In the genomic region with DNA sequence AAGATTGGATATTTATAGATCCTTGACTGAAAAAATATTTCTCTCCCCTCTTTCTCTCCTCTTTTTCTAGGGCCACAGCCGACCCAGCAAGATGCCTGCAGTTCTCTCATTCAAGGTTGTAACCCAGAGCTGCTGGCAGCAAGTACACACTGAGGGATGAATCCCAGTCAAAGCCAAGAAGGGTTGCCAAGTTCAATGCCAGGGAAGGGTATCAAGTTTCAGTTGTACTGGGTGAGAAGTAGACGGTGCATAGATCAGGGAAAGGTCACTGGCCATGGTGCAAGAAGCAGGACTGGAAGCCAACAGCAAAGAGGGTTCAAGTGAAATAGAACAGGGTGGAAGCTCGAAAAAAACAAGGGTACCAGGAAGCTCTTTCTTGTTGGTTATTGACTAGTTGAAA, we compare ENCODE assay signal across 29 cellular contexts.
DNase-seq lines count a peak whose midpoint lies in the region; ATAC-seq and TF ChIP-seq lines count a peak whose summit lies in the region.
"Had no signal": no experiment of that assay in that cellular context is flagged by ENCODE, and none has a peak within 500 bp of the region (broad histone marks: within the 10 kb centered on the region; RNA-seq: fewer than 3 reads in every experiment).

No MANE protein-coding gene starts in this region.

- no peaks in the 10 kb centered on the region for H3K36me3 ChIP-seq in left ventricle myocardium inferior
- H3K36me3 ChIP-seq: neural progenitor cell, SJCRH30, tibial artery, WERI-Rb-1 had no signal

- H3K27me3 Mint-ChIP-seq in WTC11 (ENCODE audit: low read depth), result no peaks in the 10 kb centered on the region; the same call in none of the 2 replicates

- peaks cover 15% of the 10 kb centered on the region for H3K27me3 ChIP-seq in left ventricle myocardium inferior (ENCODE audit: low read depth)
- H3K27me3 ChIP-seq: neural progenitor cell, SJCRH30 had no signal

- TF ChIP-seq CTCF in left ventricle myocardium inferior (IDR thresholded peaks at IDR 0.05; ENCODE audit: borderline replicate concordance) (no peak), WTC11 (IDR thresholded peaks at IDR 0.05) (no peak)

- CTCF ChIA-PET in WTC11 (lab: Charles Lee), result interaction anchor here (0.6 to 1.5 kb wide), 3 partner anchors 38 to 84 kb away, joined by 3 to 5 read pairs (median 3); no protein-coding TSS in a partner anchor

- H3K4me3 Mint-ChIP-seq in WTC11, result no peak overlapping the region
- H3K4me3 Mint-ChIP-seq: activated T-helper 17 cell treated with anti-CD3 and anti-CD28 coated beads, Interleukin-2, amount 50 U/mL, for 72 hours; neural progenitor cell had no signal

- H3K36me3 Mint-ChIP-seq in WTC11, result no peaks in the 10 kb centered on the region
- H3K36me3 Mint-ChIP-seq: neural progenitor cell had no signal

- ATAC-seq in sciatic nerve (peak; percentile 40), WTC11 (no peak), HG03460 (IDR thresholded peaks at IDR 0.05; ENCODE audit: unreplicated experiment) (no peak)
- ATAC-seq: activated T-helper 17 cell treated with anti-CD3 and anti-CD28 coated beads, Interleukin-2, amount 50 U/mL, for 72 hours had no signal

- DNase-seq in NCI-H2171 treated with DMSO at 0.1 percent for 48 hours (lab: John Stamatoyannopoulos, UW) (peak; percentile 21), NCI-H2171 (lab: John Stamatoyannopoulos, UW) (no peak), NCI-H1092 treated with DMSO at 0.1 percent for 48 hours (lab: John Stamatoyannopoulos, UW) (peak; percentile 51), left ventricle myocardium inferior (no peak), sciatic nerve (ENCODE audit: low spot score) (no peak), WTC11 (ENCODE audit: low spot score) (no peak), GDM1 (lab: John Stamatoyannopoulos, UW) (no peak)
- DNase-seq: 8988T; activated CD4-positive, alpha-beta T cell treated with anti-CD3 and anti-CD28 coated beads for 48 hours; activated naive CD4-positive, alpha-beta T cell treated with anti-CD3 and anti-CD28 coated beads, Interleukin-2, amount 50 U/mL, for 16 hours; amygdala; COR-L47; DMS79 treated with DMSO at 0.1 percent for 48 hours; GF-D8; GM23248; IMR-90; NCI-H1105; NCI-H187 treated with DMSO at 0.1 percent for 48 hours; NCI-H345; NCI-H82; SJCRH30; stimulated activated CD4-positive, alpha-beta T cell treated with anti-CD3 and anti-CD28 coated beads, Interleukin-4, amount 100 ng/mL, for 24 hours; tibial artery; WERI-Rb-1 had no signal

- intact Hi-C loops in left ventricle myocardium inferior (cut with micrococcal nuclease), result no loop called here
- intact Hi-C loops in sciatic nerve (cut with DNase I), result no loop called here

- H3K9me3 ChIP-seq in left ventricle myocardium inferior (replicated peaks), result peaks cover 10% of the 10 kb centered on the region
- H3K9me3 ChIP-seq: SJCRH30, tibial artery had no signal

- peaks cover 17% of the 10 kb centered on the region for H3K9me3 Mint-ChIP-seq in WTC11
- H3K9me3 Mint-ChIP-seq: activated T-helper 17 cell treated with anti-CD3 and anti-CD28 coated beads, Interleukin-2, amount 50 U/mL, for 72 hours had no signal

- POLR2A ChIA-PET in WTC11 (lab: Charles Lee), result no interaction called here

- peaks cover 25% of the 10 kb centered on the region for H3K4me1 Mint-ChIP-seq in WTC11
- H3K4me1 Mint-ChIP-seq: activated T-helper 17 cell treated with anti-CD3 and anti-CD28 coated beads, Interleukin-2, amount 50 U/mL, for 72 hours; neural progenitor cell had no signal

- no peak overlapping the region for H3K27ac Mint-ChIP-seq in WTC11
- H3K27ac Mint-ChIP-seq: activated T-helper 17 cell treated with anti-CD3 and anti-CD28 coated beads, Interleukin-2, amount 50 U/mL, for 72 hours; neural progenitor cell had no signal

- no peak overlapping the region for H3K4me3 ChIP-seq in left ventricle myocardium inferior
- H3K4me3 ChIP-seq: GM23248, neural progenitor cell, SJCRH30, tibial artery had no signal

- H3K27ac ChIP-seq in left ventricle myocardium inferior (replicated peaks), result peak overlapping the region; percentile 34
- H3K27ac ChIP-seq: C4-2B, GM23248, neural progenitor cell, parathyroid adenoma, SJCRH30, tibial artery, WERI-Rb-1 had no signal

- H3K4me1 ChIP-seq in left ventricle myocardium inferior, result peaks cover 13% of the 10 kb centered on the region
- H3K4me1 ChIP-seq: neural progenitor cell, tibial artery had no signal

TF ChIP-seq in WTC11, 78 proteins besides CTCF, POLR2A, EP300 and RAD21:
- TF ChIP-seq GTF2I (CRISPR knock-in tag; conservative IDR thresholded peaks at IDR 0.05) (no peak), ZNF121 (CRISPR knock-in tag; IDR thresholded peaks at IDR 0.05) (no peak), MYBL2 (CRISPR knock-in tag; IDR thresholded peaks at IDR 0.05) (no peak), NR3C1 (CRISPR knock-in tag; conservative IDR thresholded peaks at IDR 0.05; ENCODE audit: low read depth) (no peak), NR2C2 (CRISPR knock-in tag; IDR thresholded peaks at IDR 0.05) (no peak), MXD4 (CRISPR knock-in tag; IDR thresholded peaks at IDR 0.05; ENCODE audit: borderline replicate concordance) (no peak), FOXP1 (CRISPR knock-in tag; IDR thresholded peaks at IDR 0.05; ENCODE audit: borderline replicate concordance) (no peak), ZNF219 (CRISPR knock-in tag; IDR thresholded peaks at IDR 0.05; ENCODE audit: borderline replicate concordance) (no peak)
- TF ChIP-seq, protein P1, sequence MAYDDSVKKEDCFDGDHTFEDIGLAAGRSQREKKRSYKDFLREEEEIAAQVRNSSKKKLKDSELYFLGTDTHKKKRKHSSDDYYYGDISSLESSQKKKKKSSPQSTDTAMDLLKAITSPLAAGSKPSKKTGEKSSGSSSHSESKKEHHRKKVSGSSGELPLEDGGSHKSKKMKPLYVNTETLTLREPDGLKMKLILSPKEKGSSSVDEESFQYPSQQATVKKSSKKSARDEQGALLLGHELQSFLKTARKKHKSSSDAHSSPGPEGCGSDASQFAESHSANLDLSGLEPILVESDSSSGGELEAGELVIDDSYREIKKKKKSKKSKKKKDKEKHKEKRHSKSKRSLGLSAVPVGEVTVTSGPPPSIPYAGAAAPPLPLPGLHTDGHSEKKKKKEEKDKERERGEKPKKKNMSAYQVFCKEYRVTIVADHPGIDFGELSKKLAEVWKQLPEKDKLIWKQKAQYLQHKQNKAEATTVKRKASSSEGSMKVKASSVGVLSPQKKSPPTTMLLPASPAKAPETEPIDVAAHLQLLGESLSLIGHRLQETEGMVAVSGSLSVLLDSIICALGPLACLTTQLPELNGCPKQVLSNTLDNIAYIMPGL (CRISPR knock-in tag; IDR thresholded peaks at IDR 0.05), result no peak
- TF ChIP-seq, protein P2, sequence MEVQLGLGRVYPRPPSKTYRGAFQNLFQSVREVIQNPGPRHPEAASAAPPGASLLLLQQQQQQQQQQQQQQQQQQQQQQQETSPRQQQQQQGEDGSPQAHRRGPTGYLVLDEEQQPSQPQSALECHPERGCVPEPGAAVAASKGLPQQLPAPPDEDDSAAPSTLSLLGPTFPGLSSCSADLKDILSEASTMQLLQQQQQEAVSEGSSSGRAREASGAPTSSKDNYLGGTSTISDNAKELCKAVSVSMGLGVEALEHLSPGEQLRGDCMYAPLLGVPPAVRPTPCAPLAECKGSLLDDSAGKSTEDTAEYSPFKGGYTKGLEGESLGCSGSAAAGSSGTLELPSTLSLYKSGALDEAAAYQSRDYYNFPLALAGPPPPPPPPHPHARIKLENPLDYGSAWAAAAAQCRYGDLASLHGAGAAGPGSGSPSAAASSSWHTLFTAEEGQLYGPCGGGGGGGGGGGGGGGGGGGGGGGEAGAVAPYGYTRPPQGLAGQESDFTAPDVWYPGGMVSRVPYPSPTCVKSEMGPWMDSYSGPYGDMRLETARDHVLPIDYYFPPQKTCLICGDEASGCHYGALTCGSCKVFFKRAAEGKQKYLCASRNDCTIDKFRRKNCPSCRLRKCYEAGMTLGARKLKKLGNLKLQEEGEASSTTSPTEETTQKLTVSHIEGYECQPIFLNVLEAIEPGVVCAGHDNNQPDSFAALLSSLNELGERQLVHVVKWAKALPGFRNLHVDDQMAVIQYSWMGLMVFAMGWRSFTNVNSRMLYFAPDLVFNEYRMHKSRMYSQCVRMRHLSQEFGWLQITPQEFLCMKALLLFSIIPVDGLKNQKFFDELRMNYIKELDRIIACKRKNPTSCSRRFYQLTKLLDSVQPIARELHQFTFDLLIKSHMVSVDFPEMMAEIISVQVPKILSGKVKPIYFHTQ (CRISPR knock-in tag; IDR thresholded peaks at IDR 0.05), result no peak
- TF ChIP-seq, protein P3, sequence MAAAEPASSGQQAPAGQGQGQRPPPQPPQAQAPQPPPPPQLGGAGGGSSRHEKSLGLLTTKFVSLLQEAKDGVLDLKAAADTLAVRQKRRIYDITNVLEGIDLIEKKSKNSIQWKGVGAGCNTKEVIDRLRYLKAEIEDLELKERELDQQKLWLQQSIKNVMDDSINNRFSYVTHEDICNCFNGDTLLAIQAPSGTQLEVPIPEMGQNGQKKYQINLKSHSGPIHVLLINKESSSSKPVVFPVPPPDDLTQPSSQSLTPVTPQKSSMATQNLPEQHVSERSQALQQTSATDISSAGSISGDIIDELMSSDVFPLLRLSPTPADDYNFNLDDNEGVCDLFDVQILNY (CRISPR knock-in tag; IDR thresholded peaks at IDR 0.05), result no peak
- TF ChIP-seq, protein P4, sequence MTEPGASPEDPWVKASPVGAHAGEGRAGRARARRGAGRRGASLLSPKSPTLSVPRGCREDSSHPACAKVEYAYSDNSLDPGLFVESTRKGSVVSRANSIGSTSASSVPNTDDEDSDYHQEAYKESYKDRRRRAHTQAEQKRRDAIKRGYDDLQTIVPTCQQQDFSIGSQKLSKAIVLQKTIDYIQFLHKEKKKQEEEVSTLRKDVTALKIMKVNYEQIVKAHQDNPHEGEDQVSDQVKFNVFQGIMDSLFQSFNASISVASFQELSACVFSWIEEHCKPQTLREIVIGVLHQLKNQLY (CRISPR knock-in tag; IDR thresholded peaks at IDR 0.05), result no peak

Comparison
In these comparisons a context has a peak if more than half of its experiments do, and no peak if none do; other contexts are left out.
1. DNase-seq: peak in NCI-H2171 treated with DMSO at 0.1 percent for 48 hours (single experiment) and NCI-H1092 treated with DMSO at 0.1 percent for 48 hours (single experiment); none in NCI-H2171 (single experiment), left ventricle myocardium inferior (single experiment), sciatic nerve (single experiment), WTC11 (single experiment) and GDM1 (single experiment).